ENCODE assay signal across 12 cellular contexts in genomic region chr15:69298354-69298696, GRCh38. TPM values are rescaled to one million over a fixed set of nuclear protein-coding genes. Genes with fewer than 3 reads are reported as not detected.
DNase-seq lines count a peak whose midpoint lies in the region; ATAC-seq and TF ChIP-seq lines count a peak whose summit lies in the region.
"Had no signal": no experiment of that assay in that cellular context is flagged by ENCODE, and none has a peak within 500 bp of the region (broad histone marks: within the 10 kb centered on the region; RNA-seq: fewer than 3 reads in every experiment).

No MANE protein-coding gene starts in this region.

- H3K4me3 ChIP-seq in SK-N-MC (peak overlapping the region; percentile 88), neutrophil (ENCODE audit: low read depth in 1 of 2, low read length in 1 of 2) (peak overlapping the region; percentile 58 to 64)

- H3K36me3 Mint-ChIP-seq in CD14-positive monocyte, result peaks cover 0 to 3% of the 10 kb centered on the region in 2 donors
- peaks cover 4% of the 10 kb centered on the region for H3K36me3 Mint-ChIP-seq in glutamatergic neuron (ENCODE audit: unreplicated experiment)

- H3K27me3 Mint-ChIP-seq in CD14-positive monocyte (ENCODE audit: low read depth in 3 of 3) (peaks cover 46 to 61% (median 54%) of the 10 kb centered on the region in 3 donors), glutamatergic neuron (ENCODE audit: unreplicated experiment) (peaks cover 2% of the 10 kb centered on the region)

- no peak for TF ChIP-seq CTCF in CD14-positive monocyte (IDR thresholded peaks at IDR 0.05)
- TF ChIP-seq CTCF in glutamatergic neuron (IDR thresholded peaks at IDR 0.05; ENCODE audit: partially characterized antibody, unreplicated experiment), result no peak
- TF ChIP-seq CTCF in neutrophil (IDR thresholded peaks at IDR 0.05), result no peak

- H3K27ac ChIP-seq in SK-N-MC, result no peak overlapping the region
- no peak overlapping the region for H3K27ac ChIP-seq in neutrophil

- no peaks in the 10 kb centered on the region for H3K36me3 ChIP-seq in SK-N-MC (ENCODE audit: insufficient read depth, low read length)
- H3K36me3 ChIP-seq in neutrophil, result no peaks in the 10 kb centered on the region

- H3K4me3 Mint-ChIP-seq in CD14-positive monocyte (peak overlapping the region; percentile 41 to 90), glutamatergic neuron (ENCODE audit: unreplicated experiment) (peak overlapping the region; percentile 61)
- H3K4me3 Mint-ChIP-seq: activated T-helper 1 cell treated with anti-CD3 and anti-CD28 coated beads, Interleukin-12 subunit alpha, Interleukin-12 subunit beta, Interleukin-2, Interleukin-4 antibody, amounts not matched to agents 30 ng/mL and 10 ng/mL and 1 ng/mL, durations not matched to agents 14 hours and 24 hours and 36 hours had no signal

- no peak overlapping the region for H3K9ac ChIP-seq in SK-N-MC (ENCODE audit: insufficient read length)

- H3K27ac Mint-ChIP-seq in CD14-positive monocyte (no peak overlapping the region), glutamatergic neuron (ENCODE audit: unreplicated experiment) (no peak overlapping the region)
- H3K27ac Mint-ChIP-seq: activated T-helper 1 cell treated with anti-CD3 and anti-CD28 coated beads, Interleukin-12 subunit alpha, Interleukin-12 subunit beta, Interleukin-2, Interleukin-4 antibody, amounts not matched to agents 30 ng/mL and 10 ng/mL and 1 ng/mL, durations not matched to agents 14 hours and 24 hours and 36 hours had no signal

- H3K9me3 ChIP-seq in SK-N-MC (ENCODE audit: low read depth, low read length), result no peaks in the 10 kb centered on the region
- H3K9me3 ChIP-seq in neutrophil, result no peaks in the 10 kb centered on the region

- H3K27me3 ChIP-seq in neutrophil, result peaks cover 65% of the 10 kb centered on the region

- intact Hi-C loops in CD14-positive monocyte (cut with micrococcal nuclease), result no loop called here

- DNase-seq in CD14-positive monocyte (ENCODE audit: low spot score) (no peak), SK-N-MC (ENCODE audit: low read depth, low spot score) (no peak), glutamatergic neuron (no peak), hypothalamus (lab: John Stamatoyannopoulos, UW) (no peak), ecto neural progenitor cell (ENCODE audit: low spot score) (no peak)
- DNase-seq: DND-41, NCI-H1417 treated with DMSO at 0.1 percent for 48 hours had no signal

- H3K9me3 Mint-ChIP-seq in CD14-positive monocyte, result peaks cover 0 to 10% (median 1%) of the 10 kb centered on the region in 7 donors
- H3K9me3 Mint-ChIP-seq in glutamatergic neuron (ENCODE audit: unreplicated experiment), result no peaks in the 10 kb centered on the region
- H3K9me3 Mint-ChIP-seq: activated T-helper 1 cell treated with anti-CD3 and anti-CD28 coated beads, Interleukin-12 subunit alpha, Interleukin-12 subunit beta, Interleukin-2, Interleukin-4 antibody, amounts not matched to agents 30 ng/mL and 10 ng/mL and 1 ng/mL, durations not matched to agents 14 hours and 24 hours and 36 hours had no signal

- H3K4me1 Mint-ChIP-seq in CD14-positive monocyte (peaks cover 6% of the 10 kb centered on the region), glutamatergic neuron (ENCODE audit: low read depth, unreplicated experiment) (no peaks in the 10 kb centered on the region)

- H3K4me1 ChIP-seq in neutrophil (ENCODE audit: control insufficient read depth in 1 of 2, insufficient read depth in 1 of 2, low read depth in 1 of 2, low read length in 1 of 2), result peaks cover 11 to 14% of the 10 kb centered on the region in 2 experiments

- ATAC-seq in GM19452 (IDR thresholded peaks at IDR 0.05; ENCODE audit: unreplicated experiment), result no peak
- ATAC-seq in GM18498 (IDR thresholded peaks at IDR 0.05; ENCODE audit: unreplicated experiment), result no peak

RNA-seq across cellular contexts. Expression of gene PAQR5, which starts 0.4 kb away (rescaled TPM):
- not detected for polyA plus RNA-seq in CD14-positive monocyte
- not detected for total RNA-seq in glutamatergic neuron (ENCODE audit: unreplicated experiment)
- total RNA-seq: activated T-helper 1 cell treated with anti-CD3 and anti-CD28 coated beads, Interleukin-12 subunit alpha, Interleukin-12 subunit beta, Interleukin-2, Interleukin-4 antibody, amounts not matched to agents 30 ng/mL and 10 ng/mL and 1 ng/mL, durations not matched to agents 14 hours and 24 hours and 36 hours; glomerular endothelial cell had no signal
